ENCODE assay signal across 21 cellular contexts in the genomic region with DNA sequence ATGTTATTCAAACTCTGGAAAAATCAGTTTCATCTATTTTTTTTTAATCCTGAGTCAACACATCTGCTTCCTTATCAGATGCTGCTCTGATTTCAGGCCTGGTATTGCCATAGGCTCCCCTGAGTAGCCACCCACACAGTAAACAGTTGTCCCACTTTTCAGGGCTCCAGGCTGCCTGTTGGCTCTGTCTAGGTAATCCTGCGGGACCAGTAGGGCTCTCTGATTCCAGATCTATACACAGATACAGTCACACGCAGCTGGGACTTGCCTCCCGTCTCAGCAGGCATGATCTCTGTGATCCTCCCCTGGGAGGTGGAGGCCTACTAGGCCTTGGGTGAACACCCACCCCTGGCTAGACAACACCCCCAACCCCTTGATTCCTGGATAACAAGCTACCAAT.
DNase-seq lines count a peak whose midpoint lies in the region; ATAC-seq, FAIRE-seq and TF ChIP-seq lines count a peak whose summit lies in the region.
"Had no signal": no experiment of that assay in that cellular context is flagged by ENCODE, and none has a peak within 500 bp of the region (broad histone marks: within the 10 kb centered on the region; RNA-seq: fewer than 3 reads in every experiment).

No MANE protein-coding gene starts in this region.

- 0 out of 22 replicates have a peak, but pooled peaks cover 0 to 8% (median 0%) of the 10 kb centered on the region in 11 experiments for H3K9me3 ChIP-seq in BLaER1 treated with 17β-estradiol and CSF1 and Interleukin-3, amounts not matched to agents 10 nM and 100 nM (replicated peaks in 1 of 11)
- H3K9me3 ChIP-seq in HEK293 (ENCODE audit: control insufficient read depth, insufficient read depth, low read depth, low read length), result no peaks in the 10 kb centered on the region
- no peaks in the 10 kb centered on the region for H3K9me3 ChIP-seq in SK-N-SH
- no peaks in the 10 kb centered on the region for H3K9me3 ChIP-seq in pancreas
- H3K9me3 ChIP-seq: MG63 had no signal

- no peaks in the 10 kb centered on the region for H3K9me2 ChIP-seq in SK-N-SH

- 0 out of 22 replicates have a peak overlapping the region, but pooled peaks of 1 of the 11 experiments have one; percentile 5 for H3K27ac ChIP-seq in BLaER1 treated with 17β-estradiol and CSF1 and Interleukin-3, amounts not matched to agents 10 nM and 100 nM
- no peak overlapping the region; the same call in 1 of the 2 replicates for H3K27ac ChIP-seq in HEK293 (ENCODE audit: extremely low read depth, low read depth, low read length)
- peak overlapping the region in 1 of 2 experiments; percentile 60; a peak in 1 of 4 replicates for H3K27ac ChIP-seq in SK-N-SH (ENCODE audit: low read depth in 2 of 2, low read length in 1 of 2)
- peak overlapping the region in 1 of 4 donors; percentile 10 for H3K27ac ChIP-seq in pancreas
- H3K27ac ChIP-seq in caudate nucleus (ENCODE audit: low read depth, low read length), result no peak overlapping the region
- H3K27ac ChIP-seq: C4-2B, KMS-11 had no signal

- H3K4me1 ChIP-seq in BLaER1 treated with 17β-estradiol and CSF1 and Interleukin-3, amounts not matched to agents 10 nM and 100 nM, result peaks cover 7 to 41% (median 21%) of the 10 kb centered on the region in 10 experiments
- H3K4me1 ChIP-seq in HEK293 (ENCODE audit: control insufficient read depth, insufficient read depth, low read length) (peaks cover 25% of the 10 kb centered on the region), SK-N-SH (ENCODE audit: control insufficient read depth in 1 of 2, insufficient read depth in 2 of 2, low read depth in 1 of 2, low read length in 1 of 2) (peaks cover 0 to 14% of the 10 kb centered on the region in 2 experiments; a peak in 2 of 4 replicates), pancreas (no peaks in the 10 kb centered on the region)

- CTCF ChIA-PET in HEK293 (lab: Yijun Ruan, JAX) (interaction anchor here (1.2 to 1.3 kb wide), 2 partner anchors 9 to 322 kb away, joined by 3 read pairs; no protein-coding TSS in a partner anchor), SK-N-SH (lab: Yijun Ruan, JAX) (interaction anchor here (0.7 to 4.2 kb wide), 15 partner anchors 9 to 321 kb away, joined by 3 to 26 read pairs (median 4); no protein-coding TSS in a partner anchor)

- TF ChIP-seq EP300 in SK-N-SH (IDR thresholded peaks at IDR 0.05; ENCODE audit: borderline replicate concordance in 1 of 2, low read depth in 1 of 2, low read length in 1 of 2), result peak in 1 of 2 experiments; percentile 92; a peak in 2 of 4 replicates

- no peak for FAIRE-seq in pancreas (lab: Jason Lieb, UNC)

- 43% methylated on average over 3 of the region's 3 CpGs for WGBS in SK-N-SH (ENCODE audit: low lambda C conversion rate)
- 77% methylated on average over 3 of the region's 3 CpGs for WGBS in pancreas, 2 donors

- H3K27me3 ChIP-seq in BLaER1 treated with 17β-estradiol and CSF1 and Interleukin-3, amounts not matched to agents 10 nM and 100 nM, result no peaks in the 10 kb centered on the region
- H3K27me3 ChIP-seq in SK-N-SH (ENCODE audit: insufficient read depth) (no peaks in the 10 kb centered on the region), pancreas (no peaks in the 10 kb centered on the region)
- H3K27me3 ChIP-seq: MG63 had no signal

- POLR2A ChIA-PET in HEK293 (lab: Yijun Ruan, JAX) (no interaction called here), SK-N-SH (lab: Yijun Ruan, JAX) (interaction anchor here (0.7 kb wide), 1 partner anchor 76 kb away, joined by 3 read pairs; no protein-coding TSS in a partner anchor)

- H2AFZ ChIP-seq in SK-N-SH (ENCODE audit: low read depth), result no peak overlapping the region
- H2AFZ ChIP-seq: GM23338 had no signal

- intact Hi-C loops in pancreas (cut with DNase I), result no loop called here

- H3K9ac ChIP-seq in BLaER1 treated with 17β-estradiol and CSF1 and Interleukin-3, amounts not matched to agents 10 nM and 100 nM, result 0 out of 22 replicates have a peak overlapping the region, but pooled peaks of 1 of the 11 experiments have one; percentile 6
- H3K9ac ChIP-seq in SK-N-SH, result no peak overlapping the region
- H3K9ac ChIP-seq: KMS-11 had no signal

- H3K36me3 ChIP-seq in BLaER1 treated with 17β-estradiol and CSF1 and Interleukin-3, amounts not matched to agents 10 nM and 100 nM, result no peaks in the 10 kb centered on the region
- no peaks in the 10 kb centered on the region for H3K36me3 ChIP-seq in HEK293 (ENCODE audit: control insufficient read depth in 2 of 2, insufficient read depth in 1 of 2, low read length in 2 of 2)
- H3K36me3 ChIP-seq in SK-N-SH (replicated peaks in 1 of 2; ENCODE audit: control insufficient read depth in 1 of 2, insufficient read depth in 2 of 2, low read length in 1 of 2), result no peaks in the 10 kb centered on the region
- H3K36me3 ChIP-seq in pancreas, result no peaks in the 10 kb centered on the region

- peak overlapping the region in 8 of 11 experiments; percentile 18 to 51 (median 37); a peak in 15 of 22 replicates for H3K4me2 ChIP-seq in BLaER1 treated with 17β-estradiol and CSF1 and Interleukin-3, amounts not matched to agents 10 nM and 100 nM
- H3K4me2 ChIP-seq in SK-N-SH, result no peak overlapping the region
- H3K4me2 ChIP-seq: GM23338, KMS-11 had no signal

- TF ChIP-seq RAD21 in SK-N-SH (IDR thresholded peaks at IDR 0.05; ENCODE audit: low read length), result peak; percentile 42

- ATAC-seq in pancreas, result peak in 3 of 4 donors; percentile 24 to 51 (median 35)
- ATAC-seq: GM23338, Panc1, Right ventricle myocardium inferior had no signal

- H4K20me1 ChIP-seq in BLaER1 treated with 17β-estradiol and CSF1 and Interleukin-3, amounts not matched to agents 10 nM and 100 nM, result no peaks in the 10 kb centered on the region
- no peaks in the 10 kb centered on the region for H4K20me1 ChIP-seq in SK-N-SH (ENCODE audit: insufficient read depth)

- no peak overlapping the region for H3K4me3 ChIP-seq in BLaER1 treated with 17β-estradiol and CSF1 and Interleukin-3, amounts not matched to agents 10 nM and 100 nM
- H3K4me3 ChIP-seq in HEK293 (ENCODE audit: low read depth, low read length) (no peak overlapping the region), SK-N-SH (ENCODE audit: low read depth in 2 of 2, low read length in 1 of 2) (no peak overlapping the region), pancreas (no peak overlapping the region)
- H3K4me3 ChIP-seq: GM23338, MG63 had no signal

- no peaks in the 10 kb centered on the region for H3K79me2 ChIP-seq in SK-N-SH (ENCODE audit: insufficient read depth)

- TF ChIP-seq CTCF in HEK293 (tag by site-specific recombination; IDR thresholded peaks at IDR 0.05) (no peak), SK-N-SH (IDR thresholded peaks at IDR 0.05) (no peak), pancreas (IDR thresholded peaks at IDR 0.05) (no peak)

- no peaks in the 10 kb centered on the region for H3F3A ChIP-seq in SK-N-SH (replicated peaks; ENCODE audit: insufficient read depth)

- DNase-seq in SK-N-SH, result peak; percentile 70
- DNase-seq in pancreas, result no peak
- DNase-seq in caudate nucleus (lab: John Stamatoyannopoulos, UW), result no peak
- no peak for DNase-seq in NCI-H146 (lab: John Stamatoyannopoulos, UW)
- DNase-seq in NCI-H187 treated with DMSO at 0.1 percent for 48 hours (lab: John Stamatoyannopoulos, UW), result no peak
- DNase-seq: DND-41, GF-D8, HFFc6, MG63, NCI-H1105 treated with DMSO at 0.1 percent for 48 hours, NCI-H2029 treated with DMSO at 0.1 percent for 48 hours, NCI-H2227 treated with DMSO at 0.1 percent for 48 hours, NCI-H524 treated with DMSO at 0.1 percent for 48 hours, T-helper 2 cell had no signal

TF ChIP-seq in HEK293, 187 proteins besides CTCF, POLR2A, EP300 and RAD21 (continues in another document):
- TF ChIP-seq ZNF223 (tag by site-specific recombination; IDR thresholded peaks at IDR 0.05) (no peak), HOXD13 (CRISPR knock-in tag; IDR thresholded peaks at IDR 0.05; ENCODE audit: borderline replicate concordance) (no peak), ZNF121 (tag by site-specific recombination; IDR thresholded peaks at IDR 0.05) (no peak), SP2 (tag by site-specific recombination; IDR thresholded peaks at IDR 0.05) (no peak), ZFHX2 (tag by site-specific recombination; conservative IDR thresholded peaks at IDR 0.05) (peak; percentile 14; the same call in 1 of the 2 replicates), ZNF404 (tag by site-specific recombination; IDR thresholded peaks at IDR 0.05) (no peak), KLF9 (tag by site-specific recombination; IDR thresholded peaks at IDR 0.05; ENCODE audit: low read depth) (no peak), OSR2 (tag by site-specific recombination; IDR thresholded peaks at IDR 0.05) (peak; percentile 32; the same call in 1 of the 2 replicates)
- TF ChIP-seq, protein P1, sequence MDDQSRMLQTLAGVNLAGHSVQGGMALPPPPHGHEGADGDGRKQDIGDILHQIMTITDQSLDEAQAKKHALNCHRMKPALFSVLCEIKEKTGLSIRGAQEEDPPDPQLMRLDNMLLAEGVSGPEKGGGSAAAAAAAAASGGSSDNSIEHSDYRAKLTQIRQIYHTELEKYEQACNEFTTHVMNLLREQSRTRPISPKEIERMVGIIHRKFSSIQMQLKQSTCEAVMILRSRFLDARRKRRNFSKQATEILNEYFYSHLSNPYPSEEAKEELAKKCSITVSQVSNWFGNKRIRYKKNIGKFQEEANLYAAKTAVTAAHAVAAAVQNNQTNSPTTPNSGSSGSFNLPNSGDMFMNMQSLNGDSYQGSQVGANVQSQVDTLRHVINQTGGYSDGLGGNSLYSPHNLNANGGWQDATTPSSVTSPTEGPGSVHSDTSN (CRISPR knock-in tag; IDR thresholded peaks at IDR 0.05), result no peak

TF ChIP-seq in SK-N-SH, 30 proteins besides CTCF, POLR2A, EP300 and RAD21:
- TF ChIP-seq RFX5 (IDR thresholded peaks at IDR 0.05; ENCODE audit: low read length) (peak; percentile 35; the same call in 1 of the 2 replicates), TEAD4 (IDR thresholded peaks at IDR 0.05; ENCODE audit: borderline replicate concordance, insufficient read depth) (no peak), GATA2 (CRISPR knock-in tag; IDR thresholded peaks at IDR 0.05) (peak; percentile 98), SMC3 (IDR thresholded peaks at IDR 0.05; ENCODE audit: low read depth, low read length) (peak; percentile 7; the same call in 1 of the 2 replicates), CHD2 (IDR thresholded peaks at IDR 0.05; ENCODE audit: low read length, partially characterized antibody) (peak; percentile 61), MXI1 (IDR thresholded peaks at IDR 0.05; ENCODE audit: low read depth, low read length) (peak; percentile 24; the same call in 1 of the 2 replicates), TCF12 (IDR thresholded peaks at IDR 0.05) (peak; percentile 30; the same call in 1 of the 2 replicates), YY1 (IDR thresholded peaks at IDR 0.05; ENCODE audit: low read depth) (no peak), RCOR1 (IDR thresholded peaks at IDR 0.05; ENCODE audit: low read length) (peak; percentile 90), JUND (IDR thresholded peaks at IDR 0.05) (no peak), GABPA (IDR thresholded peaks at IDR 0.05; ENCODE audit: low read depth) (no peak), FOXJ3 (CRISPR knock-in tag; IDR thresholded peaks at IDR 0.05) (peak; percentile 91)
